19 cellular contexts compared by ENCODE assay signal in the genomic region with DNA sequence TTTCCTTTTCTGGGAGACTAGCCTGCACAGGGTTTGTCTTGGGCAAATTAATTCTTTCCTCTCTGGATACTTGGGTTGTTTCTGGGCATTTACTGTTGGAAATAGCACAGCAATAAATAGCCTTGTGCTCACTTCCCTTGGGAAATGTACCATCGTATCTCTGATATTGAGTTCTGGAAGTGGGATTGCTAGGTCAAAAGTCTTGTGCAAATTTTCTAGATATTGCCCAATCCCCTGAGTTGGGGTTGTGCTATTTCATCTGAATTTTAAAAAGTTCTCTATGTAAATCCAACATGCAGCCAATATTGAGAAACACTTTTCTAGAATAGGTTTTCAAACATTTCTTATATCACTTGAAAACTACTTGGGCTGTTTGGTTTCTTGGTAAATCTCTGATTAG.
"Had no signal": no experiment of that assay in that cellular context is flagged by ENCODE, and none has a peak within 500 bp of the region (broad histone marks: within the 10 kb centered on the region; RNA-seq: fewer than 3 reads in every experiment).

No MANE protein-coding gene starts in this region.

- H3K9me3 ChIP-seq: esophagus squamous epithelium had no signal

- H3K27ac ChIP-seq: esophagus squamous epithelium had no signal

- H3K27me3 Mint-ChIP-seq: activated CD4-positive, alpha-beta T cell treated with anti-CD3 and anti-CD28 coated beads, Interleukin-2, amount 10 ng/mL, durations not matched to agents 7 days and 5 days; dendritic cell treated with granulocyte-macrophage colony-stimulating factor and Interleukin-4, amounts not matched to agents 40 ng/mL and 50 ng/mL, for 4 days had no signal

- H3K36me3 ChIP-seq: esophagus squamous epithelium had no signal

- H3K27ac Mint-ChIP-seq: activated CD4-positive, alpha-beta T cell treated with anti-CD3 and anti-CD28 coated beads, Interleukin-2, amount 10 ng/mL, durations not matched to agents 7 days and 5 days; activated T-cell treated with anti-CD3 and anti-CD28 coated beads, Interleukin-2, amount 50 U/mL, for 72 hours; dendritic cell treated with granulocyte-macrophage colony-stimulating factor and Interleukin-4, amounts not matched to agents 40 ng/mL and 50 ng/mL, for 4 days; nephron had no signal

- H3K4me3 Mint-ChIP-seq: activated CD4-positive, alpha-beta T cell treated with anti-CD3 and anti-CD28 coated beads, Interleukin-2, amount 10 ng/mL, durations not matched to agents 7 days and 5 days; activated T-cell treated with anti-CD3 and anti-CD28 coated beads, Interleukin-2, amount 50 U/mL, for 72 hours; dendritic cell treated with granulocyte-macrophage colony-stimulating factor and Interleukin-4, amounts not matched to agents 40 ng/mL and 50 ng/mL, for 4 days; nephron had no signal

- DNase-seq: activated CD4-positive, alpha-beta T cell treated with anti-CD3 and anti-CD28 coated beads, Interleukin-2, amount 10 ng/mL, durations not matched to agents 7 days and 5 days; activated CD8-positive, alpha-beta memory T cell treated with anti-CD3 and anti-CD28 coated beads, Interleukin-2, amount 50 U/mL, for 48 hours; activated effector memory CD4-positive, alpha-beta T cell treated with anti-CD3 and anti-CD28 coated beads, Interleukin-2, amount 50 U/mL, for 16 hours; activated naive CD4-positive, alpha-beta T cell treated with anti-CD3 and anti-CD28 coated beads, Interleukin-2, amount 50 U/mL, for 16 hours; activated T-cell treated with anti-CD3 and anti-CD28 coated beads, Interleukin-2, amount 50 U/mL, for 72 hours; effector memory CD4-positive, alpha-beta T cell; esophagus squamous epithelium; hypothalamus; islet precursor cell; left colon; midbrain; stimulated activated CD4-positive, alpha-beta T cell treated with anti-CD3 and anti-CD28 coated beads, Interleukin-2, amount 100 ng/mL, for 24 hours; stimulated activated naive CD8-positive, alpha-beta T cell treated with anti-CD3 and anti-CD28 coated beads, Interleukin-15, Interleukin-2, amounts not matched to agents 100 U/mL and 50 U/mL, for 24 hours; T-helper 1 cell; T-helper 9 cell; trophoblast cell had no signal

- H3K9me3 Mint-ChIP-seq: activated CD4-positive, alpha-beta T cell treated with anti-CD3 and anti-CD28 coated beads, Interleukin-2, amount 10 ng/mL, durations not matched to agents 7 days and 5 days; activated T-cell treated with anti-CD3 and anti-CD28 coated beads, Interleukin-2, amount 50 U/mL, for 72 hours; dendritic cell treated with granulocyte-macrophage colony-stimulating factor and Interleukin-4, amounts not matched to agents 40 ng/mL and 50 ng/mL, for 4 days; nephron had no signal

- H3K4me1 ChIP-seq: esophagus squamous epithelium had no signal

- H3K4me3 ChIP-seq: esophagus squamous epithelium had no signal

- H3K27me3 ChIP-seq: esophagus squamous epithelium had no signal

- FAIRE-seq: frontal cortex had no signal
